ENCODE assay signal across 15 cellular contexts in the genomic region with DNA sequence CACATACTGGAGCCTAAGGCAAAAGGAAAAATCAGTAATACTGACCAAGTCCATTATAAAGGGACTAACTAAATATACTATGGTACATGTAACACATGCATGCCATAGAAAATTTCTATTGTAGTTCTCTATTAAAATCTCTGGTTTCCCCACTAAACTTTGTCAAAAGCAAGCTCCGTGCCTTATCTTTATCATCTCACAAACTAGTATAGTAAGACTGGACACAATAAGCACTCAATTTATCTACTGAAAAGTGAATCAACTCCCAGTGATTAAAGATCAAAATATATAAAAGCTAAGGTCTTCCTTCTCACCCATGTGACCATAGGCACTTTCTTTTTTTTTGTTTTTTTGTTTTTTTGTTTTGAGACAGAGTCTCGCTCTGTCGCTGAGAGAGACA.
DNase-seq lines count a peak whose midpoint lies in the region; TF ChIP-seq lines count a peak whose summit lies in the region.
"Had no signal": no experiment of that assay in that cellular context is flagged by ENCODE, and none has a peak within 500 bp of the region (broad histone marks: within the 10 kb centered on the region; RNA-seq: fewer than 3 reads in every experiment).

No MANE protein-coding gene starts in this region.

- 0 out of 2 replicates have a peak overlapping the region, but pooled peaks have one; percentile 44 for H3K4me2 ChIP-seq in PC-9
- H3K4me2 ChIP-seq in trophoblast cell (ENCODE audit: low read length): no peak overlapping the region
- H3K4me2 ChIP-seq: KMS-11 had no signal

- CTCF ChIA-PET in PC-9 (lab: Charles Lee): interaction anchor here (0.6 kb wide), 1 partner anchor 11 kb away, joined by 3 read pairs; no protein-coding TSS in a partner anchor

- H3K27ac ChIP-seq in PC-9: peak overlapping the region; percentile 82
- peak overlapping the region; percentile 94 for H3K27ac ChIP-seq in epithelial cell of prostate
- H3K27ac ChIP-seq in trophoblast cell (ENCODE audit: low read depth, low read length): peak overlapping the region; percentile 99
- H3K27ac ChIP-seq: KMS-11 had no signal

- no CpG with 5 or more reads among the region's 3 CpGs for WGBS in trophoblast cell (ENCODE audit: extremely low coverage, insufficient coverage, insufficient read length)

- H3K79me1 ChIP-seq in trophoblast cell (ENCODE audit: low read length): peaks cover 37% of the 10 kb centered on the region

- no peak overlapping the region for H2AFZ ChIP-seq in PC-9
- H2AFZ ChIP-seq in trophoblast cell (ENCODE audit: insufficient read depth, low read length, poor library complexity): no peak overlapping the region

- no peaks in the 10 kb centered on the region for H3K9me3 ChIP-seq in PC-9 (ENCODE audit: insufficient read depth, low read depth)
- no peaks in the 10 kb centered on the region for H3K9me3 ChIP-seq in trophoblast cell (ENCODE audit: insufficient read depth, low read depth, low read length)

- peak overlapping the region; percentile 87 for H2BK5ac ChIP-seq in trophoblast cell (ENCODE audit: low read depth, low read length, poor library complexity)

- H4K12ac ChIP-seq in trophoblast cell (ENCODE audit: low read depth, low read length): no peak overlapping the region

- H3K18ac ChIP-seq in trophoblast cell (ENCODE audit: low read length): no peak overlapping the region

- H3K9me2 ChIP-seq in PC-9 (ENCODE audit: insufficient read depth): no peaks in the 10 kb centered on the region

- H2AK5ac ChIP-seq in trophoblast cell (ENCODE audit: low read length): no peak overlapping the region

- peaks cover 54% of the 10 kb centered on the region for H3F3A ChIP-seq in PC-9 (ENCODE audit: insufficient read depth, low read depth)

- no peak for TF ChIP-seq CTCF in PC-9 (conservative IDR thresholded peaks at IDR 0.05)

- H3K79me2 ChIP-seq in PC-9 (ENCODE audit: low read depth): no peaks in the 10 kb centered on the region
- H3K79me2 ChIP-seq in trophoblast cell (ENCODE audit: control insufficient read depth, insufficient read depth, low read length, poor library complexity): peaks cover 2% of the 10 kb centered on the region

- intact Hi-C loops in PC-9 (cut with micrococcal nuclease; ENCODE audit: unreplicated experiment): no loop called here

- H3K9ac ChIP-seq in trophoblast cell (ENCODE audit: low read length): no peak overlapping the region
- H3K9ac ChIP-seq: KMS-11 had no signal

- H4K20me1 ChIP-seq in PC-9 (ENCODE audit: insufficient read depth): no peaks in the 10 kb centered on the region

- H3K23ac ChIP-seq in trophoblast cell (ENCODE audit: low read length): no peak overlapping the region

- peaks cover 66% of the 10 kb centered on the region for H3K4me1 ChIP-seq in PC-9 (replicated peaks; ENCODE audit: insufficient read depth)
- H3K4me1 ChIP-seq in trophoblast cell (ENCODE audit: control insufficient read depth in 1 of 2, insufficient read depth in 2 of 2, low read length in 2 of 2): peaks cover 16 to 20% of the 10 kb centered on the region in 2 experiments

- DNase-seq in ELR (ENCODE audit: low read depth): peak; percentile 38
- no peak for DNase-seq in PC-9
- no peak for DNase-seq in epithelial cell of prostate (ENCODE audit: low read depth, low spot score)
- DNase-seq in trophoblast cell: peak in 1 of 2 donors; percentile 44
- no peak for DNase-seq in dermis blood vessel endothelial cell
- no peak for DNase-seq in T-helper 1 cell
- DNase-seq in activated CD4-positive, CD25-positive, alpha-beta regulatory T cell treated with anti-CD3 and anti-CD28 coated beads, Interleukin-2, amount 50 U/mL, for 72 hours: no peak
- DNase-seq: CD4-positive, alpha-beta T cell; GOT3; NCI-H1048; NCI-H1436 treated with DMSO at 0.1 percent for 48 hours; NCI-H2081; NCI-H510A treated with DMSO at 0.1 percent for 48 hours; SHP77 treated with DMSO at 0.1 percent for 48 hours had no signal

- H2BK120ac ChIP-seq in trophoblast cell (ENCODE audit: insufficient read depth, low read length, poor library complexity): peak overlapping the region; percentile 61

- H3K4me3 ChIP-seq in PC-9 (no peak overlapping the region), trophoblast cell (ENCODE audit: low read depth, low read length) (no peak overlapping the region)

- H3K14ac ChIP-seq in trophoblast cell (ENCODE audit: low read length): no peak overlapping the region

- peak overlapping the region; percentile 100 for H4K91ac ChIP-seq in trophoblast cell (ENCODE audit: low read depth, low read length)

- H4K8ac ChIP-seq in trophoblast cell (ENCODE audit: low read depth, low read length): no peak overlapping the region

- POLR2A ChIA-PET in PC-9 (lab: Charles Lee; ENCODE audit: unreplicated experiment): interaction anchor here (0.6 to 1.5 kb wide), 5 partner anchors 12 to 316 kb away, joined by 3 to 4 read pairs (median 4); no protein-coding TSS in a partner anchor

- peak overlapping the region; percentile 87 for H2BK12ac ChIP-seq in trophoblast cell (ENCODE audit: low read length)

- BruUV-seq in PC-9 (replicated peaks; lab: Mats Ljungman, UMichigan): no TSS peak

- no peaks in the 10 kb centered on the region for H3K27me3 ChIP-seq in PC-9 (ENCODE audit: insufficient read depth, low read depth)
- H3K27me3 ChIP-seq in trophoblast cell (ENCODE audit: insufficient read depth, low read length): no peaks in the 10 kb centered on the region

- no peaks in the 10 kb centered on the region for H3K36me3 ChIP-seq in PC-9 (ENCODE audit: low read depth)
- H3K36me3 ChIP-seq in trophoblast cell (ENCODE audit: control insufficient read depth in 1 of 2, insufficient read depth in 2 of 2, low read length in 2 of 2): no peaks in the 10 kb centered on the region

- no peak overlapping the region for H3K4ac ChIP-seq in trophoblast cell (ENCODE audit: low read depth, low read length)
